Comparison of ENCODE assay signal across 1 cellular context in genomic region chr14:49879683-49880204, GRCh38.
A peak's percentile ranks its signal among the peaks of the same experiment; 100 is the strongest.
TF ChIP-seq lines count a peak whose summit lies in the region.

No MANE protein-coding gene starts in this region.

TF ChIP-seq in H1, 55 proteins besides CTCF, POLR2A, EP300 and RAD21:
- TF ChIP-seq ATF3 (IDR thresholded peaks at IDR 0.05; ENCODE audit: insufficient read depth, low read depth, low read length) (0 out of 2 replicates have a peak, but pooled peaks have one; percentile 10), CTBP2 (IDR thresholded peaks at IDR 0.05; ENCODE audit: borderline replicate concordance, insufficient read depth, insufficient read length, low read length) (no peak), TBP (IDR thresholded peaks at IDR 0.05; ENCODE audit: low read depth, low read length) (no peak), SP2 (IDR thresholded peaks at IDR 0.05; ENCODE audit: low read length) (no peak), BCL11A (IDR thresholded peaks at IDR 0.05; ENCODE audit: low read depth in 2 of 2, low read length in 2 of 2) (no peak), JUND (IDR thresholded peaks at IDR 0.05; ENCODE audit: low read length) (peak; percentile 71; the same call in 1 of the 2 replicates), SRF (IDR thresholded peaks at IDR 0.05; ENCODE audit: low read depth, low read length) (no peak), CEBPB (IDR thresholded peaks at IDR 0.05; ENCODE audit: low read depth, low read length) (no peak), NANOG (IDR thresholded peaks at IDR 0.05; ENCODE audit: insufficient read depth, low read depth, low read length, poor library complexity, severe bottlenecking) (no peak), YY1 (IDR thresholded peaks at IDR 0.05; ENCODE audit: low read depth, low read length) (no peak), TCF12 (IDR thresholded peaks at IDR 0.05; ENCODE audit: low read depth, low read length) (peak; percentile 40; the same call in 1 of the 2 replicates), SIRT6 (IDR thresholded peaks at IDR 0.05; ENCODE audit: low read length) (no peak), CBX8 (IDR thresholded peaks at IDR 0.05; ENCODE audit: borderline replicate concordance, low read depth, low read length) (no peak), GTF2F1 (IDR thresholded peaks at IDR 0.05; ENCODE audit: borderline replicate concordance, low read depth, low read length) (no peak), BRCA1 (IDR thresholded peaks at IDR 0.05; ENCODE audit: low read depth, low read length) (no peak), RBBP5 (IDR thresholded peaks at IDR 0.05; ENCODE audit: borderline replicate concordance, low read depth, low read length) (no peak), USF2 (IDR thresholded peaks at IDR 0.05; ENCODE audit: low read length) (no peak), MAX (IDR thresholded peaks at IDR 0.05) (0 out of 2 replicates have a peak, but pooled peaks have one; percentile 6), SP4 (IDR thresholded peaks at IDR 0.05; ENCODE audit: low read length) (no peak), POLR2AphosphoS5 (IDR thresholded peaks at IDR 0.05; ENCODE audit: low read depth, low read length) (no peak), SAP30 (IDR thresholded peaks at IDR 0.05; ENCODE audit: insufficient read depth, insufficient replicate concordance, low read length) (no peak), SUZ12 (IDR thresholded peaks at IDR 0.05; ENCODE audit: low read length) (no peak), JUN (IDR thresholded peaks at IDR 0.05; ENCODE audit: low read depth, low read length) (no peak)
TF ChIP-seq in H1: peak in this region for 4.
